8 cellular contexts compared by ENCODE assay signal in genomic region chr11:111417766-111418435, GRCh38. TPM values are rescaled to one million over a fixed set of nuclear protein-coding genes. Genes with fewer than 3 reads are reported as not detected.
DNase-seq lines count a peak whose midpoint lies in the region; ATAC-seq and TF ChIP-seq lines count a peak whose summit lies in the region.

No MANE protein-coding gene starts in this region.

- CTCF ChIA-PET in HEK293 (lab: Yijun Ruan, JAX), result interaction anchor here (3.8 to 8.5 kb wide), 2 partner anchors 11 to 136 kb away, joined by 20 to 122 read pairs; no protein-coding TSS in a partner anchor

- POLR2A ChIA-PET in HEK293 (lab: Yijun Ruan, JAX), result interaction anchor here (1.4 kb wide), 1 partner anchor 40 kb away, joined by 3 read pairs; no protein-coding TSS in a partner anchor

- no peaks in the 10 kb centered on the region for H3K9me3 ChIP-seq in HEK293 (ENCODE audit: control insufficient read depth, insufficient read depth, low read depth, low read length)

- peaks cover 45% of the 10 kb centered on the region for H3K4me1 Mint-ChIP-seq in activated T-cell treated with anti-CD3 and anti-CD28 coated beads, Interleukin-2, amount 50 U/mL, for 24 hours (ENCODE audit: low read depth)

- H3K4me1 ChIP-seq in HEK293 (ENCODE audit: control insufficient read depth, insufficient read depth, low read length), result no peaks in the 10 kb centered on the region

- no peaks in the 10 kb centered on the region for H3K9me3 Mint-ChIP-seq in activated T-cell treated with anti-CD3 and anti-CD28 coated beads, Interleukin-2, amount 50 U/mL, for 24 hours

- peak; percentile 54 to 61 for ATAC-seq in left cardiac atrium

- no peak overlapping the region for H3K4me3 Mint-ChIP-seq in activated T-cell treated with anti-CD3 and anti-CD28 coated beads, Interleukin-2, amount 50 U/mL, for 24 hours

- no peak overlapping the region for H3K27ac Mint-ChIP-seq in activated T-cell treated with anti-CD3 and anti-CD28 coated beads, Interleukin-2, amount 50 U/mL, for 24 hours

- no peak overlapping the region for H3K27ac ChIP-seq in HEK293 (ENCODE audit: extremely low read depth, low read depth, low read length)

- no peaks in the 10 kb centered on the region for H3K36me3 ChIP-seq in HEK293 (ENCODE audit: control insufficient read depth in 2 of 2, insufficient read depth in 1 of 2, low read length in 2 of 2)

- no peaks in the 10 kb centered on the region for H3K36me3 Mint-ChIP-seq in activated T-cell treated with anti-CD3 and anti-CD28 coated beads, Interleukin-2, amount 50 U/mL, for 24 hours (ENCODE audit: low read depth)

- DNase-seq in GM12864 (ENCODE audit: low read depth) (peak; percentile 77), RPMI8226 (peak; percentile 49), left cardiac atrium (no peak), stromal cell of bone marrow (ENCODE audit: low read depth) (peak; percentile 38), NCI-H1105 treated with DMSO at 0.1 percent for 48 hours (lab: John Stamatoyannopoulos, UW) (no peak)
- no peak for DNase-seq in stimulated activated CD4-positive, alpha-beta T cell treated with anti-CD3 and anti-CD28 coated beads, Interleukin-4, amount 100 ng/mL, for 4 hours
- no peak for DNase-seq in activated T-cell treated with anti-CD3 and anti-CD28 coated beads, Interleukin-2, amount 50 U/mL, for 24 hours

- peak overlapping the region; percentile 23; the same call in 1 of the 2 replicates for H3K4me3 ChIP-seq in GM12864 (ENCODE audit: low read depth, low read length)
- H3K4me3 ChIP-seq in HEK293 (ENCODE audit: low read depth, low read length), result no peak overlapping the region

- no peak for TF ChIP-seq CTCF in GM12864 (IDR thresholded peaks at IDR 0.05; ENCODE audit: low read depth, low read length, missing control alignments)
- no peak for TF ChIP-seq CTCF in HEK293 (tag by site-specific recombination; IDR thresholded peaks at IDR 0.05)

- no peaks in the 10 kb centered on the region for H3K27me3 Mint-ChIP-seq in activated T-cell treated with anti-CD3 and anti-CD28 coated beads, Interleukin-2, amount 50 U/mL, for 24 hours

- intact Hi-C loops in left cardiac atrium (cut with DNase I), result no loop called here

TF ChIP-seq in HEK293, 187 proteins besides CTCF, POLR2A, EP300 and RAD21:
- TF ChIP-seq ZNF664 (tag by site-specific recombination; IDR thresholded peaks at IDR 0.05), result peak; percentile 58; the same call in 1 of the 2 replicates
- TF ChIP-seq ZNF302 (tag by site-specific recombination; IDR thresholded peaks at IDR 0.05; ENCODE audit: low read depth), result no peak
- no peak for TF ChIP-seq ZNF548 (tag by site-specific recombination; IDR thresholded peaks at IDR 0.05)
- no peak for TF ChIP-seq ZNF830 (tag by site-specific recombination; IDR thresholded peaks at IDR 0.05; ENCODE audit: low read depth)
- no peak for TF ChIP-seq MYNN (tag by site-specific recombination; IDR thresholded peaks at IDR 0.05; ENCODE audit: borderline replicate concordance)
- no peak for TF ChIP-seq ZNF433 (tag by site-specific recombination; IDR thresholded peaks at IDR 0.05; ENCODE audit: low read depth)
- TF ChIP-seq ZNF2 (tag by site-specific recombination; IDR thresholded peaks at IDR 0.05), result no peak
TF ChIP-seq in HEK293: peak in this region for 1.

RNA-seq across cellular contexts. Expression of gene POU2AF1, which starts 38.8 kb away (rescaled TPM):
- under 1 TPM; 0.10 to 0.21 TPM for total RNA-seq in left cardiac atrium

Comparison
In these comparisons a context has a peak if more than half of its experiments do, and no peak if none do; other contexts are left out.
1. DNase-seq: peak in GM12864 (single experiment), RPMI8226 (single experiment) and stromal cell of bone marrow (single experiment); none in left cardiac atrium (single experiment), NCI-H1105 treated with DMSO at 0.1 percent for 48 hours (single experiment), stimulated activated CD4-positive, alpha-beta T cell treated with anti-CD3 and anti-CD28 coated beads, Interleukin-4, amount 100 ng/mL, for 4 hours (0 of 2) and activated T-cell treated with anti-CD3 and anti-CD28 coated beads, Interleukin-2, amount 50 U/mL, for 24 hours (single experiment).